ENCODE assay signal across 8 cellular contexts in the genomic region with DNA sequence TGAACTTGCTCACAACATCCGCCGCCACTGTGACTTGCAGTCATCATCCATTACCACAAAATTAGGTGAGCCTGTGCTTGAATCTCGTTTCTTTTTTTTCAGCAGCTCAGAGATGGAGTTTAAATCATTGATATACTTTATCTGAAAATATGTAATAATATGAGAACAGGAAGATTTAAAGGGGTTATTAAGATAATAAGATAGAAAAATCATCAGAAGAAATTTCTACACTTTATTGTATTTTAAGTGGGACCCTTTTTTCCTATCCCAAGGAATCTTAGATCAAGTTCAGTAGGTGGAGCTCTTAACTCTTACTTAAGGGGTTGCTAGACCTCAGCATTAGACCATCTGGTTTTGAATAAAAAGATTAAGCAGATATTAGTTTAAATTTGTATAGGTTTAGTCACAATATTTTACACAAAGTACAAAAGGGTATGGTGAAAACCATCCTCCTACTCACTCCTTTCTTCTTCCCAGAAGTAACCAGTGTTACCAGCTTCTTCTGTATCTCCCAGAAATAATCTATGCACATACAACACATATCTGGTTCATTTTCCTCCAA. TPM values are rescaled to one million over a fixed set of nuclear protein-coding genes. Genes with fewer than 3 reads are reported as not detected.
DNase-seq lines count a peak whose midpoint lies in the region; ATAC-seq, FAIRE-seq and TF ChIP-seq lines count a peak whose summit lies in the region.

No MANE protein-coding gene starts in this region.

- H3K27me3 ChIP-seq in NT2/D1 (ENCODE audit: insufficient read depth, insufficient read length) (no peaks in the 10 kb centered on the region), kidney epithelial cell (ENCODE audit: control insufficient read depth, insufficient read depth, low read length) (no peaks in the 10 kb centered on the region)

- TF ChIP-seq CTCF in astrocyte of the spinal cord (IDR thresholded peaks at IDR 0.05; ENCODE audit: low read depth, low read length) (no peak), kidney epithelial cell (IDR thresholded peaks at IDR 0.05; ENCODE audit: insufficient read depth, low read length, poor library complexity, severe bottlenecking) (no peak)

- H3K9ac ChIP-seq in NT2/D1 (ENCODE audit: insufficient read length, low read depth), result peak overlapping the region; percentile 63

- no peaks in the 10 kb centered on the region for H3K9me3 ChIP-seq in NT2/D1 (ENCODE audit: insufficient read depth, low read length)

- FAIRE-seq in GM19239 (lab: Jason Lieb, UNC), result peak; percentile 33

- peak overlapping the region; percentile 65 for H3K4me3 ChIP-seq in NT2/D1 (ENCODE audit: insufficient read length, low read depth)
- peak overlapping the region; percentile 64 for H3K4me3 ChIP-seq in astrocyte of the spinal cord (ENCODE audit: low read depth, low read length)
- H3K4me3 ChIP-seq in kidney epithelial cell (ENCODE audit: low read depth, low read length), result peak overlapping the region; percentile 79

- H3K4me1 ChIP-seq in NT2/D1 (ENCODE audit: insufficient read depth, insufficient read length), result no peaks in the 10 kb centered on the region

- in situ Hi-C loops in astrocyte of the spinal cord (cut with HindIII; ENCODE audit: low sequenced_read_pairs), result no loop called here

- DNase-seq in D341Med (ENCODE audit: low spot score), result peak; percentile 44
- no peak for DNase-seq in GM19239 (ENCODE audit: insufficient read length, low spot score)
- no peak for DNase-seq in NT2/D1 (ENCODE audit: low read depth, low spot score)
- peak; percentile 77 for DNase-seq in astrocyte of the spinal cord (ENCODE audit: low read depth, low spot score)
- no peak for DNase-seq in kidney epithelial cell (ENCODE audit: low read depth)
- DNase-seq in superior temporal gyrus (ENCODE audit: extremely low spot score), result peak; percentile 81
- DNase-seq in AG08396 (ENCODE audit: low spot score), result no peak

- peak; percentile 39 for ATAC-seq in HG03175 (IDR thresholded peaks at IDR 0.05; ENCODE audit: unreplicated experiment)

- H3K36me3 ChIP-seq in NT2/D1 (ENCODE audit: insufficient read depth, insufficient read length, low read length) (no peaks in the 10 kb centered on the region), kidney epithelial cell (ENCODE audit: control insufficient read depth, insufficient read depth, low read length) (no peaks in the 10 kb centered on the region)

RNA-seq across cellular contexts. Expression of gene NCOA7, which starts 9.4 kb away (rescaled TPM):
- 21.1 and 21.8 TPM in 2 replicates for total RNA-seq in kidney epithelial cell

RNA-seq across cellular contexts. Expression of gene HEY2, which starts 32.0 kb away (rescaled TPM):
- 0.25 and 1.7 TPM in 2 replicates for total RNA-seq in kidney epithelial cell

Comparison
In these comparisons a context has a peak if more than half of its experiments do, and no peak if none do; other contexts are left out.
1. DNase-seq: peak in D341Med (single experiment), astrocyte of the spinal cord (single experiment) and superior temporal gyrus (single experiment); none in GM19239 (single experiment), NT2/D1 (single experiment), kidney epithelial cell (single experiment) and AG08396 (single experiment).
2. Peak in every context shown above with its lines, with median percentiles within 50 percentile points of each other: H3K4me3 ChIP-seq.